1 cellular context compared by ENCODE assay signal in the genomic region with DNA sequence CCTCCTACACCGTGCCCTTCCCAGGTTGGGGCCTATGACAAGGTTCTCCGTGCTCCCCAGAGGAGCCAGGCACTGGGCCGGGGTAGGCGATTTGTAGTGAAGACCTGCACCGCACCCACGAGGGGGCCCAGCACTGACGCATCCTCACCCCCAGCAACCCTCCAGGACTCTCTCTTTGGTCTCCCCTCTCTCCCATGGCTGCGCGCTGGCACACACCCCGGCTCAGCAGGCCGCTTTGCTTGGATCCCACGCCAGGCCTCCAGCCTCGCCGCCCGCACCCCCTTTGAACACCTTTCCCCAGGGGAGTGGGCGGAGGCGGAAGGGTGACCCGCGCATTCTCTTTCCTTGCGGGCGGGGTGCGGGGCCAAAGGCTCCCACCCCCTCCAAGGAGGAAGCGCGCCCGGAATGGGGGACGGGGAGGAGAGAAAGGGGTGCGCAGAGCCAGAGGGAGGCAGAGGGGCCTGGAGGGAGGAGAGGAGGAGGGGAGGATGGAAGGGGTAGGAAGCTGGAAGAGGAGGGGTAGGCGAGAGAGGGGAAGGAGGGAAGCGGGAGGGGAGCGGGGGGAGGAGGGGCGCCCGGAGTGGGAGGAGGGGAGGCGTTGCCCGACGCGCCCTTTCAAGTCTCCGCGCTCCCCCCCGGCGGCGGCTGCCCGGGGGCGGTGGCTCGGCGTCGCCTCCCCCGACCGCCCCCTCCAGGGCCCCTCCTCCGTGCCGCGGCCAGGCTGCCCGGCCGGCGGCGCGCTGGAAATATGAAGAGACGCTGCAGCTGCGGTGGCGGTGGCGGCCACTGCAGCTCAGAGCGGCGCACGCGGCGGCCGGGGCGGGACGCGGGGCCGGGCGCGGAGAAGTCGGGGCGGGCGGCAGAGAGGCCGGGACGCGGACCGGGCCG.
TF ChIP-seq lines count a peak whose summit lies in the region.

A gene (plus strand): TSS at position 751 of the 888 bp plus-strand sequence. CDS start 347 bp downstream, outside the sequence.

TF ChIP-seq in HEK293, 187 proteins besides CTCF, POLR2A, EP300 and RAD21 (continued from another document and continues in another):
- TF ChIP-seq, protein P1, sequence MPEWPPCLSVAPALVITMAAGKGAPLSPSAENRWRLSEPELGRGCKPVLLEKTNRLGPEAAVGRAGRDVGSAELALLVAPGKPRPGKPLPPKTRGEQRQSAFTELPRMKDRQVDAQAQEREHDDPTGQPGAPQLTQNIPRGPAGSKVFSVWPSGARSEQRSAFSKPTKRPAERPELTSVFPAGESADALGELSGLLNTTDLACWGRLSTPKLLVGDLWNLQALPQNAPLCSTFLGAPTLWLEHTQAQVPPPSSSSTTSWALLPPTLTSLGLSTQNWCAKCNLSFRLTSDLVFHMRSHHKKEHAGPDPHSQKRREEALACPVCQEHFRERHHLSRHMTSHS (tag by site-specific recombination; IDR thresholded peaks at IDR 0.05): no peak
- no peak for TF ChIP-seq ZBTB7A (tag by site-specific recombination; IDR thresholded peaks at IDR 0.05; ENCODE audit: low read depth)
- no peak for TF ChIP-seq ZNF473 (tag by site-specific recombination; IDR thresholded peaks at IDR 0.05)
- no peak for TF ChIP-seq KLF16 (tag by site-specific recombination; IDR thresholded peaks at IDR 0.05)
- TF ChIP-seq ZNF529 (tag by site-specific recombination; IDR thresholded peaks at IDR 0.05; ENCODE audit: insufficient replicate concordance): no peak
- TF ChIP-seq ZNF660 (tag by site-specific recombination; IDR thresholded peaks at IDR 0.05): no peak
- TF ChIP-seq ZNF555 (tag by site-specific recombination; conservative IDR thresholded peaks at IDR 0.05): no peak
- no peak for TF ChIP-seq SALL2 (tag by site-specific recombination; IDR thresholded peaks at IDR 0.05; ENCODE audit: borderline replicate concordance)
- TF ChIP-seq, protein P2, sequence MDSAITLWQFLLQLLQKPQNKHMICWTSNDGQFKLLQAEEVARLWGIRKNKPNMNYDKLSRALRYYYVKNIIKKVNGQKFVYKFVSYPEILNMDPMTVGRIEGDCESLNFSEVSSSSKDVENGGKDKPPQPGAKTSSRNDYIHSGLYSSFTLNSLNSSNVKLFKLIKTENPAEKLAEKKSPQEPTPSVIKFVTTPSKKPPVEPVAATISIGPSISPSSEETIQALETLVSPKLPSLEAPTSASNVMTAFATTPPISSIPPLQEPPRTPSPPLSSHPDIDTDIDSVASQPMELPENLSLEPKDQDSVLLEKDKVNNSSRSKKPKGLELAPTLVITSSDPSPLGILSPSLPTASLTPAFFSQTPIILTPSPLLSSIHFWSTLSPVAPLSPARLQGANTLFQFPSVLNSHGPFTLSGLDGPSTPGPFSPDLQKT (IDR thresholded peaks at IDR 0.05; ENCODE audit: borderline replicate concordance, low read depth, low read length): no peak
- TF ChIP-seq, protein P3, sequence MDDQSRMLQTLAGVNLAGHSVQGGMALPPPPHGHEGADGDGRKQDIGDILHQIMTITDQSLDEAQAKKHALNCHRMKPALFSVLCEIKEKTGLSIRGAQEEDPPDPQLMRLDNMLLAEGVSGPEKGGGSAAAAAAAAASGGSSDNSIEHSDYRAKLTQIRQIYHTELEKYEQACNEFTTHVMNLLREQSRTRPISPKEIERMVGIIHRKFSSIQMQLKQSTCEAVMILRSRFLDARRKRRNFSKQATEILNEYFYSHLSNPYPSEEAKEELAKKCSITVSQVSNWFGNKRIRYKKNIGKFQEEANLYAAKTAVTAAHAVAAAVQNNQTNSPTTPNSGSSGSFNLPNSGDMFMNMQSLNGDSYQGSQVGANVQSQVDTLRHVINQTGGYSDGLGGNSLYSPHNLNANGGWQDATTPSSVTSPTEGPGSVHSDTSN (CRISPR knock-in tag; IDR thresholded peaks at IDR 0.05): no peak
- no peak for TF ChIP-seq ZNF596 (tag by site-specific recombination; IDR thresholded peaks at IDR 0.05)
- TF ChIP-seq, protein P4, sequence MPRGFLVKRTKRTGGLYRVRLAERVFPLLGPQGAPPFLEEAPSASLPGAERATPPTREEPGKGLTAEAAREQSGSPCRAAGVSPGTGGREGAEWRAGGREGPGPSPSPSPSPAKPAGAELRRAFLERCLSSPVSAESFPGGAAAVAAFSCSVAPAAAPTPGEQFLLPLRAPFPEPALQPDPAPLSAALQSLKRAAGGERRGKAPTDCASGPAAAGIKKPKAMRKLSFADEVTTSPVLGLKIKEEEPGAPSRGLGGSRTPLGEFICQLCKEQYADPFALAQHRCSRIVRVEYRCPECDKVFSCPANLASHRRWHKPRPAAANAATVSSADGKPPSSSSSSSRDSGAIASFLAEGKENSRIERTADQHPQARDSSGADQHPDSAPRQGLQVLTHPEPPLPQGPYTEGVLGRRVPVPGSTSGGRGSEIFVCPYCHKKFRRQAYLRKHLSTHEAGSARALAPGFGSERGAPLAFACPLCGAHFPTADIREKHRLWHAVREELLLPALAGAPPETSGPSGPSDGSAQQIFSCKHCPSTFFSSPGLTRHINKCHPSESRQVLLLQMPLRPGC (tag by site-specific recombination; IDR thresholded peaks at IDR 0.05): no peak
- TF ChIP-seq ZNF266 (tag by site-specific recombination; IDR thresholded peaks at IDR 0.05; ENCODE audit: low read depth): no peak
- TF ChIP-seq, protein P5, sequence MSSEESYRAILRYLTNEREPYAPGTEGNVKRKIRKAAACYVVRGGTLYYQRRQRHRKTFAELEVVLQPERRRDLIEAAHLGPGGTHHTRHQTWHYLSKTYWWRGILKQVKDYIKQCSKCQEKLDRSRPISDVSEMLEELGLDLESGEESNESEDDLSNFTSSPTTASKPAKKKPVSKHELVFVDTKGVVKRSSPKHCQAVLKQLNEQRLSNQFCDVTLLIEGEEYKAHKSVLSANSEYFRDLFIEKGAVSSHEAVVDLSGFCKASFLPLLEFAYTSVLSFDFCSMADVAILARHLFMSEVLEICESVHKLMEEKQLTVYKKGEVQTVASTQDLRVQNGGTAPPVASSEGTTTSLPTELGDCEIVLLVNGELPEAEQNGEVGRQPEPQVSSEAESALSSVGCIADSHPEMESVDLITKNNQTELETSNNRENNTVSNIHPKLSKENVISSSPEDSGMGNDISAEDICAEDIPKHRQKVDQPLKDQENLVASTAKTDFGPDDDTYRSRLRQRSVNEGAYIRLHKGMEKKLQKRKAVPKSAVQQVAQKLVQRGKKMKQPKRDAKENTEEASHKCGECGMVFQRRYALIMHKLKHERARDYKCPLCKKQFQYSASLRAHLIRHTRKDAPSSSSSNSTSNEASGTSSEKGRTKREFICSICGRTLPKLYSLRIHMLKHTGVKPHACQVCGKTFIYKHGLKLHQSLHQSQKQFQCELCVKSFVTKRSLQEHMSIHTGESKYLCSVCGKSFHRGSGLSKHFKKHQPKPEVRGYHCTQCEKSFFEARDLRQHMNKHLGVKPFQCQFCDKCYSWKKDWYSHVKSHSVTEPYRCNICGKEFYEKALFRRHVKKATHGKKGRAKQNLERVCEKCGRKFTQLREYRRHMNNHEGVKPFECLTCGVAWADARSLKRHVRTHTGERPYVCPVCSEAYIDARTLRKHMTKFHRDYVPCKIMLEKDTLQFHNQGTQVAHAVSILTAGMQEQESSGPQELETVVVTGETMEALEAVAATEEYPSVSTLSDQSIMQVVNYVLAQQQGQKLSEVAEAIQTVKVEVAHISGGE (tag by site-specific recombination; conservative IDR thresholded peaks at IDR 0.05; ENCODE audit: low read depth): no peak; the same call in 1 of the 2 replicates
- TF ChIP-seq GLIS2 (tag by site-specific recombination; IDR thresholded peaks at IDR 0.05): peak; percentile 34; the same call in 1 of the 2 replicates
- no peak for TF ChIP-seq ZNF23 (tag by site-specific recombination; IDR thresholded peaks at IDR 0.05; ENCODE audit: borderline replicate concordance)
- no peak for TF ChIP-seq ZNF146 (tag by site-specific recombination; IDR thresholded peaks at IDR 0.05)
- TF ChIP-seq ZSCAN23 (tag by site-specific recombination; IDR thresholded peaks at IDR 0.05): no peak
- TF ChIP-seq EGR2 (tag by site-specific recombination; IDR thresholded peaks at IDR 0.05; ENCODE audit: low read depth): peak; percentile 76
- TF ChIP-seq ZNF514 (tag by site-specific recombination; IDR thresholded peaks at IDR 0.05): no peak
- TF ChIP-seq ZNF48 (tag by site-specific recombination; IDR thresholded peaks at IDR 0.05): no peak
- TF ChIP-seq ZNF768 (tag by site-specific recombination; IDR thresholded peaks at IDR 0.05): no peak
- TF ChIP-seq SP2 (tag by site-specific recombination; IDR thresholded peaks at IDR 0.05): no peak
- no peak for TF ChIP-seq ZNF501 (tag by site-specific recombination; IDR thresholded peaks at IDR 0.05)
- no peak for TF ChIP-seq ZIC2 (tag by site-specific recombination; IDR thresholded peaks at IDR 0.05)
- peak; percentile 42; the same call in 1 of the 2 replicates for TF ChIP-seq KLF10 (tag by site-specific recombination; IDR thresholded peaks at IDR 0.05)
- TF ChIP-seq ZNF138 (tag by site-specific recombination; IDR thresholded peaks at IDR 0.05; ENCODE audit: borderline replicate concordance): no peak
- TF ChIP-seq ZNF133 (tag by site-specific recombination; IDR thresholded peaks at IDR 0.05): no peak
- TF ChIP-seq ZFHX2 (tag by site-specific recombination; conservative IDR thresholded peaks at IDR 0.05): peak; percentile 95
- no peak for TF ChIP-seq ZNF404 (tag by site-specific recombination; IDR thresholded peaks at IDR 0.05)
- no peak for TF ChIP-seq HOXD13 (CRISPR knock-in tag; IDR thresholded peaks at IDR 0.05; ENCODE audit: borderline replicate concordance)
- no peak for TF ChIP-seq ZBTB17 (tag by site-specific recombination; IDR thresholded peaks at IDR 0.05)
- no peak for TF ChIP-seq ZNF621 (tag by site-specific recombination; IDR thresholded peaks at IDR 0.05)
- no peak for TF ChIP-seq ZFP69B (tag by site-specific recombination; IDR thresholded peaks at IDR 0.05)
- TF ChIP-seq ZNF157 (tag by site-specific recombination; IDR thresholded peaks at IDR 0.05): no peak
- no peak for TF ChIP-seq ZNF837 (tag by site-specific recombination; IDR thresholded peaks at IDR 0.05)
- TF ChIP-seq, protein P6, sequence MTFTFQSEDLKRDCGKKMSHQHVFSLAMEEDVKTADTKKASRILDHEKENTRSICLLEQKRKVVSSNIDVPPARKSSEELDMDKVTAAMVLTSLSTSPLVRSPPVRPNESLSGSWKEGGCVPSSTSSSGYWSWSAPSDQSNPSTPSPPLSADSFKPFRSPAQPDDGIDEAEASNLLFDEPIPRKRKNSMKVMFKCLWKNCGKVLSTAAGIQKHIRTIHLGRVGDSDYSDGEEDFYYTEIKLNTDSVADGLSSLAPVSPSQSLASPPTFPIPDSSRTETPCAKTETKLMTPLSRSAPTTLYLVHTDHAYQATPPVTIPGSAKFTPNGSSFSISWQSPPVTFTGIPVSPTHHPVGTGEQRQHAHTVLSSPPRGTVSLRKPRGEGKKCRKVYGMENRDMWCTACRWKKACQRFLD (tag by site-specific recombination; IDR thresholded peaks at IDR 0.05): no peak
- no peak for TF ChIP-seq ZNF175 (tag by site-specific recombination; IDR thresholded peaks at IDR 0.05)
- TF ChIP-seq ZNF654 (tag by site-specific recombination; IDR thresholded peaks at IDR 0.05; ENCODE audit: low read depth): no peak
- TF ChIP-seq ZNF707 (tag by site-specific recombination; IDR thresholded peaks at IDR 0.05): no peak
- TF ChIP-seq, protein P7, sequence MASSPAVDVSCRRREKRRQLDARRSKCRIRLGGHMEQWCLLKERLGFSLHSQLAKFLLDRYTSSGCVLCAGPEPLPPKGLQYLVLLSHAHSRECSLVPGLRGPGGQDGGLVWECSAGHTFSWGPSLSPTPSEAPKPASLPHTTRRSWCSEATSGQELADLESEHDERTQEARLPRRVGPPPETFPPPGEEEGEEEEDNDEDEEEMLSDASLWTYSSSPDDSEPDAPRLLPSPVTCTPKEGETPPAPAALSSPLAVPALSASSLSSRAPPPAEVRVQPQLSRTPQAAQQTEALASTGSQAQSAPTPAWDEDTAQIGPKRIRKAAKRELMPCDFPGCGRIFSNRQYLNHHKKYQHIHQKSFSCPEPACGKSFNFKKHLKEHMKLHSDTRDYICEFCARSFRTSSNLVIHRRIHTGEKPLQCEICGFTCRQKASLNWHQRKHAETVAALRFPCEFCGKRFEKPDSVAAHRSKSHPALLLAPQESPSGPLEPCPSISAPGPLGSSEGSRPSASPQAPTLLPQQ (tag by site-specific recombination; IDR thresholded peaks at IDR 0.05): no peak
- TF ChIP-seq ZBTB48 (tag by site-specific recombination; IDR thresholded peaks at IDR 0.05): no peak
- TF ChIP-seq, protein P8, sequence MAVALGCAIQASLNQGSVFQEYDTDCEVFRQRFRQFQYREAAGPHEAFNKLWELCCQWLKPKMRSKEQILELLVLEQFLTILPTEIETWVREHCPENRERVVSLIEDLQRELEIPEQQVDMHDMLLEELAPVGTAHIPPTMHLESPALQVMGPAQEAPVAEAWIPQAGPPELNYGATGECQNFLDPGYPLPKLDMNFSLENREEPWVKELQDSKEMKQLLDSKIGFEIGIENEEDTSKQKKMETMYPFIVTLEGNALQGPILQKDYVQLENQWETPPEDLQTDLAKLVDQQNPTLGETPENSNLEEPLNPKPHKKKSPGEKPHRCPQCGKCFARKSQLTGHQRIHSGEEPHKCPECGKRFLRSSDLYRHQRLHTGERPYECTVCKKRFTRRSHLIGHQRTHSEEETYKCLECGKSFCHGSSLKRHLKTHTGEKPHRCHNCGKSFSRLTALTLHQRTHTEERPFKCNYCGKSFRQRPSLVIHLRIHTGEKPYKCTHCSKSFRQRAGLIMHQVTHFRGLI (tag by site-specific recombination; IDR thresholded peaks at IDR 0.05): no peak
- TF ChIP-seq ZEB2 (tag by site-specific recombination; IDR thresholded peaks at IDR 0.05): no peak
- TF ChIP-seq ZNF184 (tag by site-specific recombination; IDR thresholded peaks at IDR 0.05): no peak
- TF ChIP-seq HOXA7 (CRISPR knock-in tag; IDR thresholded peaks at IDR 0.05; ENCODE audit: borderline replicate concordance): no peak
- TF ChIP-seq ZNF391 (tag by site-specific recombination; IDR thresholded peaks at IDR 0.05; ENCODE audit: borderline replicate concordance, low read depth): no peak
- no peak for TF ChIP-seq ZNF24 (tag by site-specific recombination; IDR thresholded peaks at IDR 0.05)
- no peak for TF ChIP-seq ZNF354C (tag by site-specific recombination; IDR thresholded peaks at IDR 0.05; ENCODE audit: borderline replicate concordance, low read depth)
- TF ChIP-seq ZNF776 (tag by site-specific recombination; IDR thresholded peaks at IDR 0.05; ENCODE audit: borderline replicate concordance): no peak
- no peak for TF ChIP-seq ZNF350 (tag by site-specific recombination; IDR thresholded peaks at IDR 0.05)
- TF ChIP-seq ZXDB (tag by site-specific recombination; IDR thresholded peaks at IDR 0.05): no peak
- TF ChIP-seq BCL11B (tag by site-specific recombination; IDR thresholded peaks at IDR 0.05; ENCODE audit: low read depth): no peak
- peak; percentile 19; the same call in 1 of the 2 replicates for TF ChIP-seq FEZF1 (tag by site-specific recombination; IDR thresholded peaks at IDR 0.05)
- no peak for TF ChIP-seq ZNF544 (tag by site-specific recombination; IDR thresholded peaks at IDR 0.05)
